ENCODE assay signal across 19 cellular contexts in the genomic region with DNA sequence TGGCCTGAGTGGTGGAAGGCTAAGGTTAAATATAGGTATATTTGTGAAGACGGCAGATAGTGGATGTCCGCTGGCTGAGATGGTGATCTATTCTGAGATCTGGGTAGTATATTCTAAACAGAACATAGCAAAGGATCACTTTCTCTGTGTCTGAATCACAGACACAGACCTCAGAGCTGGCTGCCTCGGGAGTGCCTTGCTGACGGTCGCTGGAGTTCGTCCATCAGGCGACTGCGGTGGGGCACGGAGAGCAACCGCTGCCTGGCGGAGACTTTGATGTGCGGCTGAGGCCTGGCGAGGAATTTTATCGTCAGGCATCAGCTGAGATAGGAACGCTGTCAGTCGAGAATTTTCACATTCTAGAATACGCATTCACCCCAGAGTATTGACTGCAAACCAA. TPM values are rescaled to one million over a fixed set of nuclear protein-coding genes. Genes with fewer than 3 reads are reported as not detected.
A peak's percentile ranks its signal among the peaks of the same experiment; 100 is the strongest.
DNase-seq lines count a peak whose midpoint lies in the region; ATAC-seq and TF ChIP-seq lines count a peak whose summit lies in the region.
"Had no signal": no experiment of that assay in that cellular context is flagged by ENCODE, and none has a peak within 500 bp of the region (broad histone marks: within the 10 kb centered on the region; RNA-seq: fewer than 3 reads in every experiment).

No MANE protein-coding gene starts in this region.

- TF ChIP-seq POLR2A in prostate gland (IDR thresholded peaks at IDR 0.05): no peak

- H3K27me3 ChIP-seq in AG04450 (ENCODE audit: control insufficient read depth, insufficient read depth, low read length) (no peaks in the 10 kb centered on the region), prostate gland (replicated peaks; ENCODE audit: insufficient read depth) (no peaks in the 10 kb centered on the region), MG63 (no peaks in the 10 kb centered on the region)
- H3K27me3 ChIP-seq: neutrophil, thyroid gland had no signal

- H3K4me1 ChIP-seq in prostate gland (replicated peaks): no peaks in the 10 kb centered on the region

- intact Hi-C loops in prostate gland (cut with DNase I): no loop called here

- DNase-seq in AG04450 (ENCODE audit: low read depth, low spot score) (no peak), WTC11 (ENCODE audit: low spot score) (peak; percentile 15), islet precursor cell (peak; percentile 73), prostate gland (ENCODE audit: low spot score) (peak; percentile 54), caudate nucleus (lab: John Stamatoyannopoulos, UW) (no peak), MG63 (no peak), NCI-H1417 (lab: John Stamatoyannopoulos, UW) (no peak)
- DNase-seq in stimulated activated CD4-positive, alpha-beta T cell treated with anti-CD3 and anti-CD28 coated beads, Interleukin-1b, Interleukin-23, amount 100 ng/mL, for 48 hours: no peak
- DNase-seq: activated CD4-positive, alpha-beta memory T cell treated with anti-CD3 and anti-CD28 coated beads, Interleukin-2, amount 10 ng/mL, durations not matched to agents 7 days and 5 days; activated T-cell treated with anti-CD3 and anti-CD28 coated beads, Interleukin-2, amount 50 U/mL, for 48 hours; CD8-positive, alpha-beta T cell; foreskin fibroblast; mammary epithelial cell; NCI-H526; SK-N-SH; thyroid gland had no signal

- peak overlapping the region; percentile 31 for H3K27ac ChIP-seq in AG04450 (ENCODE audit: low read depth, low read length)
- no peak overlapping the region for H3K27ac ChIP-seq in prostate gland
- no peak overlapping the region for H3K27ac ChIP-seq in caudate nucleus (ENCODE audit: low read depth, low read length)
- H3K27ac ChIP-seq: neutrophil, thyroid gland had no signal

- peak overlapping the region; percentile 72; the same call in 1 of the 2 replicates for H3K27ac Mint-ChIP-seq in WTC11
- H3K27ac Mint-ChIP-seq: activated CD4-positive, alpha-beta memory T cell treated with anti-CD3 and anti-CD28 coated beads, Interleukin-2, amount 10 ng/mL, durations not matched to agents 7 days and 5 days; CD8-positive, alpha-beta T cell had no signal

- peaks cover 18% of the 10 kb centered on the region for H3K4me1 Mint-ChIP-seq in WTC11
- H3K4me1 Mint-ChIP-seq: activated CD4-positive, alpha-beta memory T cell treated with anti-CD3 and anti-CD28 coated beads, Interleukin-2, amount 10 ng/mL, durations not matched to agents 7 days and 5 days had no signal

- H3K36me3 ChIP-seq in prostate gland (no peaks in the 10 kb centered on the region), MG63 (peaks cover 37% of the 10 kb centered on the region)
- H3K36me3 ChIP-seq: thyroid gland had no signal

- no peak for ATAC-seq in WTC11
- ATAC-seq: CD8-positive, alpha-beta T cell; HepG2 had no signal

- H3K4me3 ChIP-seq in AG04450 (ENCODE audit: low read depth, low read length) (no peak overlapping the region), prostate gland (no peak overlapping the region), MG63 (no peak overlapping the region)
- H3K4me3 ChIP-seq: thyroid gland had no signal

- no peaks in the 10 kb centered on the region for H3K27me3 Mint-ChIP-seq in WTC11 (ENCODE audit: low read depth)
- H3K27me3 Mint-ChIP-seq: activated CD4-positive, alpha-beta memory T cell treated with anti-CD3 and anti-CD28 coated beads, Interleukin-2, amount 10 ng/mL, durations not matched to agents 7 days and 5 days; central memory CD8-positive, alpha-beta T cell had no signal

- H3K4me3 Mint-ChIP-seq in WTC11: no peak overlapping the region
- H3K4me3 Mint-ChIP-seq: activated CD4-positive, alpha-beta memory T cell treated with anti-CD3 and anti-CD28 coated beads, Interleukin-2, amount 10 ng/mL, durations not matched to agents 7 days and 5 days; CD8-positive, alpha-beta T cell; central memory CD8-positive, alpha-beta T cell had no signal

- CTCF ChIA-PET in AG04450 (lab: Charles Lee): interaction anchor here (1.3 to 3.0 kb wide), 2 partner anchors 12 to 29 kb away, joined by 3 to 10 read pairs; no protein-coding TSS in a partner anchor
- CTCF ChIA-PET in WTC11 (lab: Charles Lee): interaction anchor here (3.0 kb wide), 1 partner anchor 28 kb away, joined by 29 read pairs; no protein-coding TSS in a partner anchor

- no peaks in the 10 kb centered on the region; the same call in 1 of the 2 replicates for H3K9me3 ChIP-seq in AG04450 (ENCODE audit: control insufficient read depth, insufficient read depth, low read length)
- no peaks in the 10 kb centered on the region for H3K9me3 ChIP-seq in prostate gland
- no peaks in the 10 kb centered on the region for H3K9me3 ChIP-seq in MG63
- H3K9me3 ChIP-seq: neutrophil, SK-N-SH, thyroid gland had no signal

- 56% methylated on average over 17 of the region's 17 CpGs for WGBS in prostate gland

- TF ChIP-seq CTCF in AG04450 (IDR thresholded peaks at IDR 0.05; ENCODE audit: low read depth, low read length) (no peak), WTC11 (IDR thresholded peaks at IDR 0.05) (no peak), prostate gland (IDR thresholded peaks at IDR 0.05) (no peak)

- peaks cover 15% of the 10 kb centered on the region; the same call in 1 of the 2 replicates for H3K36me3 Mint-ChIP-seq in WTC11

- POLR2A ChIA-PET in AG04450 (lab: Yijun Ruan, JAX): no interaction called here
- POLR2A ChIA-PET in WTC11 (lab: Charles Lee): no interaction called here

- no peaks in the 10 kb centered on the region for H3K9me3 Mint-ChIP-seq in WTC11
- H3K9me3 Mint-ChIP-seq: activated CD4-positive, alpha-beta memory T cell treated with anti-CD3 and anti-CD28 coated beads, Interleukin-2, amount 10 ng/mL, durations not matched to agents 7 days and 5 days; CD8-positive, alpha-beta T cell; central memory CD8-positive, alpha-beta T cell had no signal

TF ChIP-seq in WTC11, 78 proteins besides CTCF, POLR2A, EP300 and RAD21 (continues in another document):
- TF ChIP-seq ARID4B (CRISPR knock-in tag; IDR thresholded peaks at IDR 0.05; ENCODE audit: borderline replicate concordance) (no peak), ZNF219 (CRISPR knock-in tag; IDR thresholded peaks at IDR 0.05; ENCODE audit: borderline replicate concordance) (no peak), SMAD3 (CRISPR knock-in tag; IDR thresholded peaks at IDR 0.05; ENCODE audit: borderline replicate concordance) (no peak), ELF4 (CRISPR knock-in tag; IDR thresholded peaks at IDR 0.05; ENCODE audit: low read depth) (no peak), CREM (CRISPR knock-in tag; IDR thresholded peaks at IDR 0.05) (no peak), ZNF232 (CRISPR knock-in tag; IDR thresholded peaks at IDR 0.05) (no peak)
- TF ChIP-seq, protein P1, sequence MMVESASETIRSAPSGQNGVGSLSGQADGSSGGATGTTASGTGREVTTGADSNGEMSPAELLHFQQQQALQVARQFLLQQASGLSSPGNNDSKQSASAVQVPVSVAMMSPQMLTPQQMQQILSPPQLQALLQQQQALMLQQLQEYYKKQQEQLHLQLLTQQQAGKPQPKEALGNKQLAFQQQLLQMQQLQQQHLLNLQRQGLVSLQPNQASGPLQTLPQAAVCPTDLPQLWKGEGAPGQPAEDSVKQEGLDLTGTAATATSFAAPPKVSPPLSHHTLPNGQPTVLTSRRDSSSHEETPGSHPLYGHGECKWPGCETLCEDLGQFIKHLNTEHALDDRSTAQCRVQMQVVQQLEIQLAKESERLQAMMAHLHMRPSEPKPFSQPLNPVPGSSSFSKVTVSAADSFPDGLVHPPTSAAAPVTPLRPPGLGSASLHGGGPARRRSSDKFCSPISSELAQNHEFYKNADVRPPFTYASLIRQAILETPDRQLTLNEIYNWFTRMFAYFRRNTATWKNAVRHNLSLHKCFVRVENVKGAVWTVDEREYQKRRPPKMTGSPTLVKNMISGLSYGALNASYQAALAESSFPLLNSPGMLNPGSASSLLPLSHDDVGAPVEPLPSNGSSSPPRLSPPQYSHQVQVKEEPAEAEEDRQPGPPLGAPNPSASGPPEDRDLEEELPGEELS (CRISPR knock-in tag; IDR thresholded peaks at IDR 0.05): no peak

RNA-seq across cellular contexts. Expression of gene DCUN1D2, which starts 42.9 kb away (rescaled TPM):
- polyA plus RNA-seq in AG04450 (2011; rRNA removed): 11.0 and 11.5 TPM in 2 replicates
- polyA minus RNA-seq in AG04450 (2011; rRNA and poly(A)+ RNA removed): 9.1 and 9.9 TPM in 2 replicates
- total RNA-seq in WTC11 (2021): 34.0 to 42.5 TPM (median 36.0 TPM) in 3 replicates
- 10 to 100 TPM; 11.0 to 48.0 TPM for total RNA-seq in prostate gland
- 6.0 and 6.8 TPM in 2 replicates for total RNA-seq in MG63 (2014; rRNA removed; shearing (Covaris generic); ENCODE audit: low replicate concordance)

RNA-seq across cellular contexts. Expression of gene TFDP1, which starts 51.1 kb away (rescaled TPM):
- 67.8 and 79.7 TPM in 2 replicates for polyA plus RNA-seq in AG04450 (2011; rRNA removed)
- 55.5 and 59.6 TPM in 2 replicates for polyA minus RNA-seq in AG04450 (2011; rRNA and poly(A)+ RNA removed)
- total RNA-seq in WTC11 (2021) (52.6 to 61.2 TPM (median 54.1 TPM) in 3 replicates), prostate gland (10 to 100 TPM; 50.1 to 62.4 TPM)
- 38.3 and 131 TPM in 2 replicates for total RNA-seq in MG63 (2014; rRNA removed; shearing (Covaris generic); ENCODE audit: low replicate concordance)

Comparison
In these comparisons a context has a peak if more than half of its experiments do, and no peak if none do; other contexts are left out.
1. DNase-seq: peak in WTC11 (single experiment), islet precursor cell (single experiment) and prostate gland (single experiment); none in AG04450 (single experiment), caudate nucleus (0 of 61), MG63 (single experiment), NCI-H1417 (0 of 3) and stimulated activated CD4-positive, alpha-beta T cell treated with anti-CD3 and anti-CD28 coated beads, Interleukin-1b, Interleukin-23, amount 100 ng/mL, for 48 hours (single experiment).